Comparison of ENCODE assay signal across 14 cellular contexts in the genomic region with DNA sequence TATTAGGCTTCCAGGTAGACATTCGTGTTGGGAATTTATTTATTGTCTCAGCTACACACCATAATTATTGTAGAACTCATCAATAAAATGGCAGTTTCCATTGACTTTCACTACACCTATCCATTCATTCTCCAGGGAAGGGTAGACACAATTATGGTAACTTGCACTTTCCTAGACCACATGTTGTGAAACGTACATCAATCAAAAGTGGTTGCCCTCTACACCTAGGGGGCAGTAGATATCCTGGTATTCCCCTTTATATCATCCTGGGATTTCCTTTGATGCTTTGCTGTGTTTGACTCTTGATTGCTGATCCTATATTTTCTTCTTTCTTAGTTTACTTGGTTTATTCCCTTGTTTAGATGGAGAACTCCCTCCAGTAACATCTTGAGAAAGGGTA. TPM values are rescaled to one million over a fixed set of nuclear protein-coding genes. Genes with fewer than 3 reads are reported as not detected.
DNase-seq lines count a peak whose midpoint lies in the region; ATAC-seq and TF ChIP-seq lines count a peak whose summit lies in the region.
"Had no signal": no experiment of that assay in that cellular context is flagged by ENCODE, and none has a peak within 500 bp of the region (broad histone marks: within the 10 kb centered on the region; RNA-seq: fewer than 3 reads in every experiment).

No MANE protein-coding gene starts in this region.

- H3K36me3 Mint-ChIP-seq in naive thymus-derived CD8-positive, alpha-beta T cell = no peaks in the 10 kb centered on the region
- H3K36me3 Mint-ChIP-seq in CD8-positive, alpha-beta T cell = no peaks in the 10 kb centered on the region
- H3K36me3 Mint-ChIP-seq: CD4-positive, CD25-positive, alpha-beta regulatory T cell had no signal

- no peaks in the 10 kb centered on the region for H3F3A ChIP-seq in OCI-LY1 (ENCODE audit: insufficient read depth, low read length)

- no peak overlapping the region for H3K27ac Mint-ChIP-seq in naive thymus-derived CD8-positive, alpha-beta T cell
- no peak overlapping the region for H3K27ac Mint-ChIP-seq in CD8-positive, alpha-beta T cell
- H3K27ac Mint-ChIP-seq: activated CD4-positive, alpha-beta T cell treated with anti-CD3 and anti-CD28 coated beads for 36 hours; CD4-positive, CD25-positive, alpha-beta regulatory T cell; nephron progenitor cell had no signal

- H3K4me1 ChIP-seq in A673 (ENCODE audit: insufficient read depth, low read length, poor library complexity, severe bottlenecking) (no peaks in the 10 kb centered on the region), OCI-LY1 (ENCODE audit: insufficient read depth, low read length, severe bottlenecking) (no peaks in the 10 kb centered on the region)
- no peaks in the 10 kb centered on the region for H3K4me1 ChIP-seq in CD8-positive, alpha-beta T cell (ENCODE audit: insufficient read depth, low read length)

- no peaks in the 10 kb centered on the region for H3K9me2 ChIP-seq in OCI-LY1 (ENCODE audit: low read depth, low read length)

- no peaks in the 10 kb centered on the region for H3K9me3 ChIP-seq in A673 (ENCODE audit: low read depth, low read length, poor library complexity, severe bottlenecking)
- H3K9me3 ChIP-seq in OCI-LY1 (ENCODE audit: low read length) = no peaks in the 10 kb centered on the region
- H3K9me3 ChIP-seq in CD8-positive, alpha-beta T cell (ENCODE audit: low read length) = no peaks in the 10 kb centered on the region

- H3K27me3 ChIP-seq in A673 (replicated peaks; ENCODE audit: insufficient read depth, low read depth, low read length, poor library complexity) (peaks cover 9% of the 10 kb centered on the region), OCI-LY1 (ENCODE audit: insufficient read depth, low read length) (no peaks in the 10 kb centered on the region)
- H3K27me3 ChIP-seq in CD8-positive, alpha-beta T cell (ENCODE audit: insufficient read depth, low read length) = no peaks in the 10 kb centered on the region

- CTCF ChIA-PET in A673 (lab: Charles Lee) = no interaction called here
- CTCF ChIA-PET in CD8-positive, alpha-beta T cell (lab: Charles Lee) = no interaction called here

- POLR2A ChIA-PET in A673 (lab: Charles Lee; ENCODE audit: low non-redundant PET) = no interaction called here
- POLR2A ChIA-PET in naive thymus-derived CD8-positive, alpha-beta T cell (lab: Charles Lee) = no interaction called here
- POLR2A ChIA-PET in CD8-positive, alpha-beta T cell (lab: Charles Lee) = no interaction called here

- TF ChIP-seq CTCF in A673 (conservative IDR thresholded peaks at IDR 0.05; ENCODE audit: low read depth, low read length) (peak; percentile 57), GM12864 (IDR thresholded peaks at IDR 0.05; ENCODE audit: low read depth, low read length, missing control alignments) (peak; percentile 42), OCI-LY1 (IDR thresholded peaks at IDR 0.05; ENCODE audit: low read length) (peak; percentile 43; the same call in 1 of the 2 replicates), epithelial cell of proximal tubule (conservative IDR thresholded peaks at IDR 0.05; ENCODE audit: low read depth, low read length) (peak; percentile 68)
- no peak for TF ChIP-seq CTCF in CD8-positive, alpha-beta T cell (IDR thresholded peaks at IDR 0.05)

- H3K4me3 ChIP-seq in A673 (ENCODE audit: low read depth, low read length, poor library complexity, severe bottlenecking) (no peak overlapping the region), GM12864 (ENCODE audit: low read depth, low read length) (no peak overlapping the region), OCI-LY1 (ENCODE audit: low read depth, low read length, poor library complexity, severe bottlenecking) (no peak overlapping the region), epithelial cell of proximal tubule (ENCODE audit: low read depth, low read length) (no peak overlapping the region)
- no peak overlapping the region for H3K4me3 ChIP-seq in CD8-positive, alpha-beta T cell (ENCODE audit: low read depth, low read length)

- no peak overlapping the region for H3K4me3 Mint-ChIP-seq in naive thymus-derived CD8-positive, alpha-beta T cell
- H3K4me3 Mint-ChIP-seq in CD8-positive, alpha-beta T cell = no peak overlapping the region
- H3K4me3 Mint-ChIP-seq: activated CD4-positive, alpha-beta T cell treated with anti-CD3 and anti-CD28 coated beads for 36 hours; CD4-positive, CD25-positive, alpha-beta regulatory T cell; nephron progenitor cell had no signal

- H3K9me3 Mint-ChIP-seq in naive thymus-derived CD8-positive, alpha-beta T cell = no peaks in the 10 kb centered on the region
- no peaks in the 10 kb centered on the region for H3K9me3 Mint-ChIP-seq in CD8-positive, alpha-beta T cell

- intact Hi-C loops in A673 (cut with micrococcal nuclease; ENCODE audit: unreplicated experiment) = no loop called here
- intact Hi-C loops in CD8-positive, alpha-beta T cell (cut with DNase I, micrococcal nuclease) = no loop called here

- DNase-seq in A673 (ENCODE audit: low spot score) = peak; percentile 40
- no peak for DNase-seq in GM12864 (ENCODE audit: low read depth)
- DNase-seq in epithelial cell of proximal tubule (ENCODE audit: low read depth) = no peak
- no peak for DNase-seq in AML-193 (lab: John Stamatoyannopoulos, UW)
- DNase-seq in naive thymus-derived CD8-positive, alpha-beta T cell = no peak
- no peak for DNase-seq in CD8-positive, alpha-beta T cell
- DNase-seq: activated CD4-positive, alpha-beta T cell treated with anti-CD3 and anti-CD28 coated beads for 36 hours; activated naive CD4-positive, alpha-beta T cell treated with Interleukin-2 at 50 U/mL for 16 hours; CD4-positive, CD25-positive, alpha-beta regulatory T cell; effector CD8-positive, alpha-beta T cell; NCI-H1048; nephron progenitor cell had no signal

- H3K4me1 Mint-ChIP-seq in naive thymus-derived CD8-positive, alpha-beta T cell = no peaks in the 10 kb centered on the region
- H3K4me1 Mint-ChIP-seq in CD8-positive, alpha-beta T cell (ENCODE audit: low read depth) = no peaks in the 10 kb centered on the region
- H3K4me1 Mint-ChIP-seq: activated CD4-positive, alpha-beta T cell treated with anti-CD3 and anti-CD28 coated beads for 36 hours; CD4-positive, CD25-positive, alpha-beta regulatory T cell had no signal

- no peak overlapping the region for H2AFZ ChIP-seq in OCI-LY1 (ENCODE audit: low read length)

- ATAC-seq in naive thymus-derived CD8-positive, alpha-beta T cell = no peak
- no peak for ATAC-seq in CD8-positive, alpha-beta T cell
- ATAC-seq in HG02884 (IDR thresholded peaks at IDR 0.05; ENCODE audit: unreplicated experiment) = no peak
- ATAC-seq: activated CD4-positive, alpha-beta T cell treated with anti-CD3 and anti-CD28 coated beads for 36 hours had no signal

- BruUV-seq in A673 (replicated peaks; lab: Mats Ljungman, UMichigan) = no TSS peak

- H3K36me3 ChIP-seq in A673 (ENCODE audit: insufficient read depth, low read length, poor library complexity, severe bottlenecking) (no peaks in the 10 kb centered on the region), OCI-LY1 (ENCODE audit: insufficient read depth, low read length) (no peaks in the 10 kb centered on the region)
- no peaks in the 10 kb centered on the region for H3K36me3 ChIP-seq in CD8-positive, alpha-beta T cell (ENCODE audit: insufficient read depth, low read length)

- no peak overlapping the region for H3K9ac ChIP-seq in OCI-LY1 (ENCODE audit: low read length)

- H3K27me3 Mint-ChIP-seq in naive thymus-derived CD8-positive, alpha-beta T cell = peaks cover 5 to 38% (median 23%) of the 10 kb centered on the region in 5 donors
- peaks cover 26% of the 10 kb centered on the region for H3K27me3 Mint-ChIP-seq in CD8-positive, alpha-beta T cell (ENCODE audit: low read depth)
- H3K27me3 Mint-ChIP-seq: CD4-positive, CD25-positive, alpha-beta regulatory T cell had no signal

- H4K20me1 ChIP-seq in OCI-LY1 (ENCODE audit: insufficient read depth, low read length) = no peaks in the 10 kb centered on the region

- H3K4me2 ChIP-seq in OCI-LY1 (ENCODE audit: low read length) = no peak overlapping the region

- no peak overlapping the region for H3K27ac ChIP-seq in A673 (ENCODE audit: low read depth, low read length, poor library complexity, severe bottlenecking)
- no peak overlapping the region for H3K27ac ChIP-seq in OCI-LY1 (ENCODE audit: low read depth, low read length, poor library complexity, severe bottlenecking)
- H3K27ac ChIP-seq in CD8-positive, alpha-beta T cell (ENCODE audit: low read depth, low read length) = no peak overlapping the region

- no peaks in the 10 kb centered on the region for H3K79me2 ChIP-seq in OCI-LY1 (ENCODE audit: insufficient read depth, low read length)

RNA-seq across cellular contexts. Expression of a gene that starts 47.9 kb away (rescaled TPM):
- total RNA-seq in A673 (2021) (4.0 and 6.8 TPM in 2 replicates), epithelial cell of proximal tubule (0.69 and 2.3 TPM in 2 replicates)
- under 1 TPM; 0.08 to 0.13 TPM for total RNA-seq in naive thymus-derived CD8-positive, alpha-beta T cell
- polyA plus RNA-seq in naive thymus-derived CD8-positive, alpha-beta T cell = under 1 TPM in 1 of 3 donors, not detected in 2; 0.37 TPM
- under 1 TPM; 0.50 to 0.71 TPM for total RNA-seq in CD8-positive, alpha-beta T cell
